Comparison of ENCODE assay signal across 2 cellular contexts in genomic region chr13:77751513-77752456, GRCh38.
TF ChIP-seq lines count a peak whose summit lies in the region.

No MANE protein-coding gene starts in this region.

TF ChIP-seq in IMR-90, 13 proteins besides CTCF, POLR2A, EP300 and RAD21:
- TF ChIP-seq CEBPB (IDR thresholded peaks at IDR 0.05; ENCODE audit: low read depth, low read length) (no peak), MAZ (IDR thresholded peaks at IDR 0.05; ENCODE audit: borderline replicate concordance, low read depth, low read length) (no peak), USF2 (IDR thresholded peaks at IDR 0.05; ENCODE audit: low read depth, low read length) (no peak), RCOR1 (IDR thresholded peaks at IDR 0.05; ENCODE audit: insufficient replicate concordance, low read length) (no peak), MAFK (IDR thresholded peaks at IDR 0.05; ENCODE audit: low read depth, low read length) (no peak), SMC3 (IDR thresholded peaks at IDR 0.05; ENCODE audit: low read depth, low read length) (peak; percentile 19; the same call in 1 of the 2 replicates)

TF ChIP-seq in K562, 482 proteins besides CTCF, POLR2A, EP300 and RAD21:
- TF ChIP-seq SMC3 (conservative IDR thresholded peaks at IDR 0.05; ENCODE audit: insufficient read depth, low read depth, low read length) (no peak), ZNF384 (IDR thresholded peaks at IDR 0.05; ENCODE audit: low read depth, low read length) (0 out of 2 replicates have a peak, but pooled peaks have one; percentile 24)
TF ChIP-seq in K562: peak in this region for 1.
